In genomic region chr20:11181964-11182363, GRCh38 we compare ENCODE assay signal across 20 cellular contexts.
DNase-seq lines count a peak whose midpoint lies in the region; ATAC-seq and TF ChIP-seq lines count a peak whose summit lies in the region.
"Had no signal": no experiment of that assay in that cellular context is flagged by ENCODE, and none has a peak within 500 bp of the region (broad histone marks: within the 10 kb centered on the region; RNA-seq: fewer than 3 reads in every experiment).

No MANE protein-coding gene starts in this region.

- no peak overlapping the region for H3K14ac ChIP-seq in IMR-90 (replicated peaks; ENCODE audit: low read depth, low read length)

- no peak overlapping the region for H3K4ac ChIP-seq in IMR-90 (ENCODE audit: low read depth, low read length)

- no peak overlapping the region for H2AFZ ChIP-seq in IMR-90 (replicated peaks; ENCODE audit: low read length, poor library complexity)
- H2AFZ ChIP-seq: GM23248 had no signal

- no TSS peak for BruUV-seq in IMR-90 (replicated peaks; lab: Mats Ljungman, UMichigan)

- H3K27ac Mint-ChIP-seq in chondrocyte (ENCODE audit: unreplicated experiment), result no peak overlapping the region
- H3K27ac Mint-ChIP-seq: CD4-positive, alpha-beta memory T cell had no signal

- H2AK5ac ChIP-seq in IMR-90 (ENCODE audit: low read depth, low read length), result no peak overlapping the region

- H3K4me1 ChIP-seq in IMR-90 (ENCODE audit: control insufficient read depth, insufficient read depth, low read length) (peaks cover 4% of the 10 kb centered on the region), vagina (no peaks in the 10 kb centered on the region)
- H3K4me1 ChIP-seq: Caco-2 had no signal

- CTCF ChIA-PET in IMR-90 (lab: Yijun Ruan, JAX), result interaction anchor here (0.7 kb wide), 1 partner anchor 14 kb away, joined by 4 read pairs; no protein-coding TSS in a partner anchor

- TF ChIP-seq CTCF in IMR-90 (conservative IDR thresholded peaks at IDR 0.05; ENCODE audit: low read depth, low read length) (no peak), chondrocyte (IDR thresholded peaks at IDR 0.05) (peak; percentile 52), epithelial cell of proximal tubule (conservative IDR thresholded peaks at IDR 0.05; ENCODE audit: low read depth, low read length) (peak; percentile 17), vagina (IDR thresholded peaks at IDR 0.05) (no peak)

- H3K9me3 Mint-ChIP-seq in chondrocyte (ENCODE audit: low read depth), result peaks cover 31% of the 10 kb centered on the region

- H3K4me3 Mint-ChIP-seq in chondrocyte (ENCODE audit: unreplicated experiment), result no peak overlapping the region

- POLR2A ChIA-PET in IMR-90 (lab: Charles Lee; ENCODE audit: unreplicated experiment), result no interaction called here

- dilution Hi-C loops in IMR-90 (cut with HindIII; ENCODE audit: low sequenced_read_pairs, unreplicated experiment), result no loop called here

- H3K9ac ChIP-seq in IMR-90 (ENCODE audit: low read depth, low read length), result no peak overlapping the region
- H3K9ac ChIP-seq: BLaER1 treated with 17β-estradiol and CSF1 and Interleukin-3, amounts not matched to agents 10 nM and 100 nM; GM23248 had no signal

- ATAC-seq in IMR-90 (ENCODE audit: low read depth) (no peak), GM18858 (IDR thresholded peaks at IDR 0.05; ENCODE audit: unreplicated experiment) (no peak)

- H3K56ac ChIP-seq in IMR-90 (ENCODE audit: extremely low read depth, insufficient read depth, low read length), result no peak overlapping the region

- no peak for DNase-seq in IMR-90
- no peak for DNase-seq in chondrocyte (ENCODE audit: low spot score)
- DNase-seq in epithelial cell of proximal tubule (ENCODE audit: low read depth), result no peak
- no peak for DNase-seq in NCI-H446 (lab: John Stamatoyannopoulos, UW)
- DNase-seq in activated CD8-positive, alpha-beta memory T cell treated with anti-CD3 and anti-CD28 coated beads for 24 hours, result no peak
- DNase-seq in vagina (ENCODE audit: extremely low spot score in 2 of 2), result no peak
- DNase-seq: ACHN; Caco-2; CD4-positive, alpha-beta memory T cell; DMS 273 treated with DMSO at 0.1 percent for 48 hours; DMS79 treated with DMSO at 0.1 percent for 48 hours; NCI-H1694; NCI-H2081; NCI-H2171; NCI-H345; NCI-H524 treated with DMSO at 0.1 percent for 48 hours; Right ventricle myocardium superior had no signal

- H3K36me3 ChIP-seq in IMR-90 (ENCODE audit: control insufficient read depth, insufficient read depth, low read length), result no peaks in the 10 kb centered on the region
- no peaks in the 10 kb centered on the region for H3K36me3 ChIP-seq in vagina
- H3K36me3 ChIP-seq: BLaER1 treated with 17β-estradiol and CSF1 and Interleukin-3, amounts not matched to agents 10 nM and 100 nM had no signal

- no peak for TF ChIP-seq POLR2A in IMR-90 (IDR thresholded peaks at IDR 0.05; ENCODE audit: low read depth, low read length)
- no peak for TF ChIP-seq POLR2A in vagina (IDR thresholded peaks at IDR 0.05)

- in situ Hi-C loops in IMR-90 (cut with MboI; ENCODE audit: low sequenced_read_pairs), result no loop called here

- no peak overlapping the region for H2BK120ac ChIP-seq in IMR-90 (ENCODE audit: low read depth, low read length)

- no peak overlapping the region for H3K18ac ChIP-seq in IMR-90 (ENCODE audit: low read depth, low read length)

- no peak overlapping the region for H2BK5ac ChIP-seq in IMR-90 (ENCODE audit: low read depth, low read length, poor library complexity, severe bottlenecking)

- no peak overlapping the region for H3K4me3 ChIP-seq in IMR-90 (ENCODE audit: insufficient read depth, low read depth, low read length)
- no peak overlapping the region for H3K4me3 ChIP-seq in epithelial cell of proximal tubule (ENCODE audit: low read depth, low read length)
- no peak overlapping the region for H3K4me3 ChIP-seq in vagina
- H3K4me3 ChIP-seq: BLaER1 treated with 17β-estradiol and CSF1 and Interleukin-3, amounts not matched to agents 10 nM and 100 nM; GM23248 had no signal

- H4K20me1 ChIP-seq in IMR-90 (ENCODE audit: insufficient read depth, low read length), result no peaks in the 10 kb centered on the region
- H4K20me1 ChIP-seq: BLaER1 treated with 17β-estradiol and CSF1 and Interleukin-3, amounts not matched to agents 10 nM and 100 nM had no signal

- H3K27ac ChIP-seq in IMR-90 (ENCODE audit: insufficient read depth, low read length) (no peak overlapping the region), vagina (no peak overlapping the region)
- H3K27ac ChIP-seq: BLaER1 treated with 17β-estradiol and CSF1 and Interleukin-3, amounts not matched to agents 10 nM and 100 nM; GM23248 had no signal

- peaks cover 7% of the 10 kb centered on the region for H3K36me3 Mint-ChIP-seq in chondrocyte (ENCODE audit: low read depth)
- H3K36me3 Mint-ChIP-seq: CD4-positive, alpha-beta memory T cell had no signal

- no peak overlapping the region for H2BK15ac ChIP-seq in IMR-90 (ENCODE audit: low read depth, low read length)

- H3K4me1 Mint-ChIP-seq in chondrocyte (ENCODE audit: low read depth), result peaks cover 31% of the 10 kb centered on the region
- H3K4me1 Mint-ChIP-seq: CD4-positive, alpha-beta memory T cell had no signal

- no peak overlapping the region for H4K91ac ChIP-seq in IMR-90 (ENCODE audit: insufficient read depth, low read depth, low read length)

- TF ChIP-seq RAD21 in IMR-90 (IDR thresholded peaks at IDR 0.05; ENCODE audit: low read length), result no peak

- H2BK20ac ChIP-seq in IMR-90 (ENCODE audit: low read depth, low read length), result no peak overlapping the region

- H4K5ac ChIP-seq in IMR-90 (ENCODE audit: low read depth, low read length), result no peak overlapping the region

- WGBS in IMR-90 (ENCODE audit: extremely low coverage in 2 of 2, insufficient read length in 1 of 2), 2 experiments, result no CpG with 5 or more reads among the region's 3 CpGs

- no peaks in the 10 kb centered on the region for H3K27me3 Mint-ChIP-seq in chondrocyte (ENCODE audit: low read depth)
- H3K27me3 Mint-ChIP-seq: CD4-positive, alpha-beta memory T cell had no signal

- H3K9me3 ChIP-seq in IMR-90 (ENCODE audit: control insufficient read depth, insufficient read depth, low read length) (peaks cover 5% of the 10 kb centered on the region; the same call in 1 of the 2 replicates), vagina (no peaks in the 10 kb centered on the region)

- H3K27me3 ChIP-seq in IMR-90 (ENCODE audit: control insufficient read depth, insufficient read depth, low read length), result no peaks in the 10 kb centered on the region
- no peaks in the 10 kb centered on the region for H3K27me3 ChIP-seq in vagina
- H3K27me3 ChIP-seq: BLaER1 treated with 17β-estradiol and CSF1 and Interleukin-3, amounts not matched to agents 10 nM and 100 nM had no signal

- H4K8ac ChIP-seq in IMR-90 (ENCODE audit: low read depth in 2 of 2, low read length in 2 of 2), result no peak overlapping the region

- no peak overlapping the region for H3K4me2 ChIP-seq in IMR-90 (ENCODE audit: low read depth, low read length)

- no peaks in the 10 kb centered on the region for H3K79me1 ChIP-seq in IMR-90 (ENCODE audit: low read depth in 1 of 2, low read length in 2 of 2)

- intact Hi-C loops in IMR-90 (cut with micrococcal nuclease), result no loop called here
- intact Hi-C loops in vagina (cut with DNase I), result no loop called here

- peaks cover under 1% of the 10 kb centered on the region; the same call in 1 of the 2 replicates for H3K9me1 ChIP-seq in IMR-90 (ENCODE audit: insufficient read depth, low read length)

- H2AK9ac ChIP-seq in IMR-90 (replicated peaks; ENCODE audit: low read depth, low read length, poor library complexity), result no peak overlapping the region

- no peak overlapping the region for H3K23ac ChIP-seq in IMR-90 (ENCODE audit: low read depth, low read length)

TF ChIP-seq in IMR-90, 13 proteins besides CTCF, POLR2A, EP300 and RAD21:
- TF ChIP-seq SMC3 (IDR thresholded peaks at IDR 0.05; ENCODE audit: low read depth, low read length) (no peak), RFX5 (IDR thresholded peaks at IDR 0.05; ENCODE audit: low read depth, low read length) (0 out of 2 replicates have a peak, but pooled peaks have one; percentile 40)

Comparison
In these comparisons a context has a peak if more than half of its experiments do, and no peak if none do; other contexts are left out.
1. CTCF ChIP-seq: peak in chondrocyte (single experiment) and epithelial cell of proximal tubule (single experiment); none in IMR-90 (single experiment) and vagina (0 of 3).